In genomic region chr19:32976223-32976805, GRCh38 we compare ENCODE assay signal across 8 cellular contexts. TPM values are rescaled to one million over a fixed set of nuclear protein-coding genes. Genes with fewer than 3 reads are reported as not detected.
A peak's percentile ranks its signal among the peaks of the same experiment; 100 is the strongest.
DNase-seq lines count a peak whose midpoint lies in the region; ATAC-seq and TF ChIP-seq lines count a peak whose summit lies in the region.

No MANE protein-coding gene starts in this region.

- no peaks in the 10 kb centered on the region for H3F3A ChIP-seq in MM.1S (ENCODE audit: insufficient read depth, low read length)

- peaks cover 4% of the 10 kb centered on the region for H3K36me3 Mint-ChIP-seq in activated naive CD4-positive, alpha-beta T cell treated with anti-CD3 and anti-CD28 coated beads for 36 hours (ENCODE audit: low read depth)

- CTCF ChIA-PET in activated naive CD4-positive, alpha-beta T cell treated with anti-CD3 and anti-CD28 coated beads for 36 hours (lab: Charles Lee), result interaction anchor here (0.6 to 1.4 kb wide), 11 partner anchors 12 to 304 kb away, joined by 3 to 7 read pairs (median 3); no protein-coding TSS in a partner anchor

- H3K36me3 ChIP-seq in MM.1S (replicated peaks; ENCODE audit: insufficient read depth, low read length), result no peaks in the 10 kb centered on the region

- H3K4me1 ChIP-seq in MM.1S (ENCODE audit: low read length), result no peaks in the 10 kb centered on the region

- no peaks in the 10 kb centered on the region for H3K27me3 ChIP-seq in MM.1S (replicated peaks; ENCODE audit: insufficient read depth, low read length)

- H3K9me3 ChIP-seq in MM.1S (replicated peaks; ENCODE audit: insufficient read depth, low read length), result no peaks in the 10 kb centered on the region

- H3K79me2 ChIP-seq in MM.1S (ENCODE audit: low read length), result peaks cover 4% of the 10 kb centered on the region

- no peaks in the 10 kb centered on the region for H3K9me2 ChIP-seq in MM.1S (replicated peaks; ENCODE audit: insufficient read depth, low read length)

- no peak overlapping the region for H3K27ac Mint-ChIP-seq in activated naive CD4-positive, alpha-beta T cell treated with anti-CD3 and anti-CD28 coated beads for 36 hours

- peak; percentile 77 for TF ChIP-seq CTCF in MM.1S (IDR thresholded peaks at IDR 0.05; ENCODE audit: low read length)

- no peak overlapping the region for H2AFZ ChIP-seq in MM.1S (ENCODE audit: low read length)

- no peaks in the 10 kb centered on the region for H3K27me3 Mint-ChIP-seq in activated naive CD4-positive, alpha-beta T cell treated with anti-CD3 and anti-CD28 coated beads for 36 hours (ENCODE audit: low read depth)

- H3K4me3 ChIP-seq in MM.1S (ENCODE audit: low read length), result no peak overlapping the region

- no peak overlapping the region for H3K27ac ChIP-seq in MM.1S (ENCODE audit: low read length)

- H3K4me3 Mint-ChIP-seq in activated naive CD4-positive, alpha-beta T cell treated with anti-CD3 and anti-CD28 coated beads for 36 hours, result no peak overlapping the region

- ATAC-seq in Right ventricle myocardium superior (ENCODE audit: poor library complexity) (no peak), HG02678 (IDR thresholded peaks at IDR 0.05; ENCODE audit: unreplicated experiment) (no peak)

- DNase-seq in Daoy (ENCODE audit: low read depth), result peak; percentile 55
- peak; percentile 73 for DNase-seq in MM.1S
- DNase-seq in SK-MEL-5 (ENCODE audit: low read depth, low spot score), result peak; percentile 72
- peak; percentile 84 for DNase-seq in activated naive CD4-positive, alpha-beta T cell treated with anti-CD3 and anti-CD28 coated beads for 36 hours
- peak; percentile 82 for DNase-seq in Right ventricle myocardium superior
- peak; percentile 27 for DNase-seq in pulmonary artery endothelial cell (ENCODE audit: low read depth, low spot score)
- no peak for DNase-seq in HPDE6-E6E7 (ENCODE audit: extremely low spot score)

- H3K9me3 Mint-ChIP-seq in activated naive CD4-positive, alpha-beta T cell treated with anti-CD3 and anti-CD28 coated beads for 36 hours, result no peaks in the 10 kb centered on the region

- no peaks in the 10 kb centered on the region for H4K20me1 ChIP-seq in MM.1S (ENCODE audit: insufficient read depth, low read length)

- intact Hi-C loops in activated naive CD4-positive, alpha-beta T cell treated with anti-CD3 and anti-CD28 coated beads for 36 hours (cut with micrococcal nuclease), result loop anchor here (1.0 to 10.0 kb wide), 2 partner anchors 143 to 398 kb away; partner anchors contain the start of gene CEBPG
- intact Hi-C loops in Right ventricle myocardium superior (cut with DNase I), result loop anchor here (10.0 kb wide), 1 partner anchor 148 kb away; no protein-coding TSS in a partner anchor

- no peak overlapping the region for H3K4me2 ChIP-seq in MM.1S (ENCODE audit: low read depth, low read length)

- no peak overlapping the region for H3K9ac ChIP-seq in MM.1S (ENCODE audit: low read length)

- in situ Hi-C loops in SK-MEL-5 (cut with HindIII; ENCODE audit: low pct_unique_long_range_greater_than_20kb, low sequenced_read_pairs), result no loop called here

- peaks cover under 1% of the 10 kb centered on the region for H3K4me1 Mint-ChIP-seq in activated naive CD4-positive, alpha-beta T cell treated with anti-CD3 and anti-CD28 coated beads for 36 hours (ENCODE audit: low read depth)

RNA-seq across cellular contexts. Expression of gene FAAP24, which starts 4.3 kb away (rescaled TPM):
- total RNA-seq in Daoy (2014; rRNA removed; shearing (Covaris generic)), result 6.2 and 7.0 TPM in 2 replicates
- 4.6 and 6.4 TPM in 2 replicates for total RNA-seq in SK-MEL-5 (2014; rRNA removed; shearing (Covaris generic))
- polyA plus RNA-seq in SK-MEL-5 (2015; cell fraction: cytosol; rRNA removed), result 7.4 and 9.7 TPM in 2 replicates
- polyA plus RNA-seq in SK-MEL-5 (2015; cell fraction: nucleus; rRNA removed), result 0.67 and 6.0 TPM in 2 replicates
- total RNA-seq in activated naive CD4-positive, alpha-beta T cell treated with anti-CD3 and anti-CD28 coated beads for 36 hours, result 10 to 100 TPM in 1 of 2 experiments, 1 to 10 TPM in 1; 9.6 to 10.5 TPM
- 0.75 TPM for total RNA-seq in Right ventricle myocardium superior
- 2.9 and 3.5 TPM in 2 replicates for total RNA-seq in pulmonary artery endothelial cell

RNA-seq across cellular contexts. Expression of gene CEP89, which starts 4.6 kb away (rescaled TPM):
- total RNA-seq in Daoy (2014; rRNA removed; shearing (Covaris generic)), result 12.4 and 13.1 TPM in 2 replicates
- 4.8 and 7.3 TPM in 2 replicates for total RNA-seq in SK-MEL-5 (2014; rRNA removed; shearing (Covaris generic))
- polyA plus RNA-seq in SK-MEL-5 (2015; cell fraction: cytosol; rRNA removed), result 9.8 and 11.0 TPM in 2 replicates
- 28.2 and 30.8 TPM in 2 replicates for polyA plus RNA-seq in SK-MEL-5 (2015; cell fraction: nucleus; rRNA removed)
- 10 to 100 TPM; 14.6 to 15.5 TPM for total RNA-seq in activated naive CD4-positive, alpha-beta T cell treated with anti-CD3 and anti-CD28 coated beads for 36 hours
- total RNA-seq in Right ventricle myocardium superior, result 7.7 TPM
- total RNA-seq in pulmonary artery endothelial cell, result 10.6 and 11.2 TPM in 2 replicates
